Comparison of ENCODE assay signal across 1 cellular context in genomic region chr12:28413455-28414109, GRCh38.
TF ChIP-seq lines count a peak whose summit lies in the region.

No MANE protein-coding gene starts in this region.

TF ChIP-seq in K562, 482 proteins besides CTCF, POLR2A, EP300 and RAD21 (continued from another document):
- TF ChIP-seq ZNF280A (IDR thresholded peaks at IDR 0.05; ENCODE audit: low read depth, partially characterized antibody) (no peak), CHD7 (IDR thresholded peaks at IDR 0.05; ENCODE audit: low read depth, low read length) (no peak), KDM2B (CRISPR knock-in tag; IDR thresholded peaks at IDR 0.05) (no peak), FOXJ3 (CRISPR knock-in tag; IDR thresholded peaks at IDR 0.05) (no peak), FOXK2 (conservative IDR thresholded peaks at IDR 0.05 in 1 of 2, IDR thresholded peaks at IDR 0.05 in 1 of 2; ENCODE audit: low read depth in 2 of 2) (peak in 1 of 2 experiments; percentile 43; a peak in 1 of 4 replicates), MEF2A (IDR thresholded peaks at IDR 0.05; ENCODE audit: control insufficient read depth, low read depth, low read length) (no peak), PREB (CRISPR knock-in tag; IDR thresholded peaks at IDR 0.05) (no peak), CTCFL (IDR thresholded peaks at IDR 0.05; ENCODE audit: borderline replicate concordance, insufficient read depth, low read depth, low read length, poor library complexity, severe bottlenecking) (no peak), ZNF41 (CRISPR knock-in tag; conservative IDR thresholded peaks at IDR 0.05) (no peak), TAF9B (IDR thresholded peaks at IDR 0.05; ENCODE audit: partially characterized antibody) (no peak), XRCC3 (IDR thresholded peaks at IDR 0.05) (no peak), ZNF518B (CRISPR knock-in tag; IDR thresholded peaks at IDR 0.05) (no peak), RBM34 (IDR thresholded peaks at IDR 0.05; ENCODE audit: borderline replicate concordance, insufficient read depth, low read length) (no peak), E2F6 (IDR thresholded peaks at IDR 0.05; ENCODE audit: borderline replicate concordance in 1 of 2, extremely low read depth in 1 of 2, insufficient read depth in 1 of 2, insufficient read length in 1 of 2, low read depth in 1 of 2, low read length in 1 of 2, poor library complexity in 1 of 2, severe bottlenecking in 1 of 2) (no peak), SNRNP70 (optimal IDR thresholded peaks at IDR 0.05; ENCODE audit: low read depth, low read length) (no peak), BRF1 (IDR thresholded peaks at IDR 0.05; ENCODE audit: borderline replicate concordance, extremely low read depth, insufficient read length) (no peak), ARID4B (CRISPR knock-in tag; IDR thresholded peaks at IDR 0.05) (no peak), SIX5 (IDR thresholded peaks at IDR 0.05; ENCODE audit: borderline replicate concordance in 1 of 2, insufficient read depth in 1 of 2, low read depth in 1 of 2, low read length in 2 of 2) (no peak), NR2F6 (CRISPR knock-in tag; IDR thresholded peaks at IDR 0.05) (no peak), NFE2 (IDR thresholded peaks at IDR 0.05; ENCODE audit: low read depth) (no peak), ARID1B (IDR thresholded peaks at IDR 0.05) (peak; percentile 41; the same call in 1 of the 2 replicates), ZNF24 (IDR thresholded peaks at IDR 0.05) (no peak)
TF ChIP-seq in K562: peak in this region for 8.
